In the genomic region with DNA sequence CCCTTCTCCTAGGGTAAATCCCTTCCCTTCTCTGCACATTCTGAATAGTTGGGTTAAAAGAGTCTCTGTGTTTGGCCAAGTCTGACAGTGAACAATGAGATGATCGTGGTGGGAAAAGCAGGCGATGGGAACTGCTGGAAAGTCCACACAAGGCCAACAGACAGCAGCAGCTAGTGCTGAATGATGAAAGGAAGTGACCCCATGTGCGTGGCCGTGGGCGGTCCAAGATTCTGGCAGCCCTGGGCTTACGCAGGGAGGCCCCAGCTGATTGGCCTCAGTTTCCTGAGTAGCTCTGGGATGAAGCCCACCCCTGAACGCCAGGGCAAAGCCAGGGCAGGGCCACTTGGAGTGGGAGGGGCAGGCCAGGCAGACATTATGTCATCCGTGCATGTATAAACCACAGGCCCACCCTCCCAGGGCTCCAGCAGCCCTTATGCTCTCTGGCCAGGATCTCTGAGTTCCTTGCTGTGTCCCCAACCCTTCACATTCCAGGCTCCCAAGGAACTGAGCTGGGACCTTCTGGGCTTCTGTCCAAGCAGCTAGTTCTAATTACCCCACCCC, we compare ENCODE assay signal across 9 cellular contexts. TPM values are rescaled to one million over a fixed set of nuclear protein-coding genes. Genes with fewer than 3 reads are reported as not detected.
DNase-seq lines count a peak whose midpoint lies in the region; ATAC-seq and TF ChIP-seq lines count a peak whose summit lies in the region.
"Had no signal": no experiment of that assay in that cellular context is flagged by ENCODE, and none has a peak within 500 bp of the region (broad histone marks: within the 10 kb centered on the region; RNA-seq: fewer than 3 reads in every experiment).

No MANE protein-coding gene starts in this region.

- no peaks in the 10 kb centered on the region for H3K36me3 Mint-ChIP-seq in activated CD4-positive, alpha-beta T cell treated with anti-CD3 and anti-CD28 coated beads, Interleukin-2, amount 10 ng/mL, durations not matched to agents 7 days and 5 days (ENCODE audit: low read depth)

- H3K9me3 Mint-ChIP-seq in activated CD4-positive, alpha-beta T cell treated with anti-CD3 and anti-CD28 coated beads, Interleukin-2, amount 10 ng/mL, durations not matched to agents 7 days and 5 days: no peaks in the 10 kb centered on the region
- H3K9me3 Mint-ChIP-seq: stimulated activated naive CD8-positive, alpha-beta T cell treated with anti-CD3 and anti-CD28 coated beads, Interleukin-15, Interleukin-2, amounts not matched to agents 100 ng/mL and 50 ng/mL, for 24 hours had no signal

- no peak overlapping the region for H3K27ac Mint-ChIP-seq in activated CD4-positive, alpha-beta T cell treated with anti-CD3 and anti-CD28 coated beads, Interleukin-2, amount 10 ng/mL, durations not matched to agents 7 days and 5 days
- H3K27ac Mint-ChIP-seq: stimulated activated naive CD8-positive, alpha-beta T cell treated with anti-CD3 and anti-CD28 coated beads, Interleukin-15, Interleukin-2, amounts not matched to agents 100 ng/mL and 50 ng/mL, for 24 hours had no signal

- 69% methylated on average over 8 of the region's 8 CpGs for WGBS in liver
- WGBS in spleen, 5 donors: 38 to 69% (median 47%) methylated on average over 7 to 8 of the region's 8 CpGs

- H3K27me3 Mint-ChIP-seq in activated CD4-positive, alpha-beta T cell treated with anti-CD3 and anti-CD28 coated beads, Interleukin-2, amount 10 ng/mL, durations not matched to agents 7 days and 5 days: no peaks in the 10 kb centered on the region
- H3K27me3 Mint-ChIP-seq: stimulated activated naive CD8-positive, alpha-beta T cell treated with anti-CD3 and anti-CD28 coated beads, Interleukin-15, Interleukin-2, amounts not matched to agents 100 ng/mL and 50 ng/mL, for 24 hours had no signal

- peak in 1 of 2 donors; percentile 4 for TF ChIP-seq RAD21 in liver (IDR thresholded peaks at IDR 0.05)

- H3K4me3 ChIP-seq in H7 (ENCODE audit: insufficient read depth, low read depth, low read length) (no peak overlapping the region), colonic mucosa (no peak overlapping the region), liver (ENCODE audit: low read depth in 1 of 3, low read length in 3 of 3) (no peak overlapping the region), spleen (no peak overlapping the region)

- no peaks in the 10 kb centered on the region for H3K36me3 ChIP-seq in H7 (replicated peaks; ENCODE audit: control insufficient read depth, insufficient read depth, low read length)
- no peaks in the 10 kb centered on the region for H3K36me3 ChIP-seq in colonic mucosa
- no peaks in the 10 kb centered on the region for H3K36me3 ChIP-seq in liver (ENCODE audit: control insufficient read depth in 4 of 4, insufficient read depth in 3 of 4, low read depth in 1 of 4, low read length in 3 of 4)
- H3K36me3 ChIP-seq in spleen: no peaks in the 10 kb centered on the region

- DNase-seq in H7: peak; percentile 20
- peak; percentile 25 for DNase-seq in colonic mucosa
- peak; percentile 76 for DNase-seq in spleen
- no peak for DNase-seq in activated CD4-positive, alpha-beta T cell treated with anti-CD3 and anti-CD28 coated beads, Interleukin-2, amount 10 ng/mL, durations not matched to agents 7 days and 5 days
- DNase-seq in KG1 (lab: John Stamatoyannopoulos, UW): no peak
- DNase-seq in NCI-H748 treated with DMSO at 0.1 percent for 48 hours (lab: John Stamatoyannopoulos, UW): no peak

- H3K9me3 ChIP-seq in colonic mucosa (no peaks in the 10 kb centered on the region), liver (ENCODE audit: control insufficient read depth in 4 of 4, low read length in 3 of 4) (no peaks in the 10 kb centered on the region), spleen (no peaks in the 10 kb centered on the region)

- no peak for ATAC-seq in HG02623 (IDR thresholded peaks at IDR 0.05; ENCODE audit: unreplicated experiment)

- no peaks in the 10 kb centered on the region for H3K27me3 ChIP-seq in H7 (ENCODE audit: control insufficient read depth, insufficient read depth, low read length)
- H3K27me3 ChIP-seq in colonic mucosa: no peaks in the 10 kb centered on the region
- H3K27me3 ChIP-seq in liver (ENCODE audit: control insufficient read depth in 4 of 4, insufficient read depth in 4 of 4, low read length in 3 of 4): no peaks in the 10 kb centered on the region
- H3K27me3 ChIP-seq in spleen (replicated peaks in 1 of 7): no peaks in the 10 kb centered on the region

- no peak for TF ChIP-seq CTCF in colonic mucosa (IDR thresholded peaks at IDR 0.05)
- TF ChIP-seq CTCF in liver (IDR thresholded peaks at IDR 0.05; ENCODE audit: low read depth, low read length, missing input control): no peak
- no peak for TF ChIP-seq CTCF in spleen (IDR thresholded peaks at IDR 0.05 in 8 of 11, conservative IDR thresholded peaks at IDR 0.05 in 3 of 11)

- H3K4me1 ChIP-seq in colonic mucosa (no peaks in the 10 kb centered on the region), liver (ENCODE audit: control insufficient read depth in 4 of 4, insufficient read depth in 4 of 4, low read length in 3 of 4) (no peaks in the 10 kb centered on the region), spleen (peaks cover 0 to 16% (median 6%) of the 10 kb centered on the region in 6 donors)

- H3K9ac ChIP-seq in colonic mucosa (ENCODE audit: low read depth in 2 of 2, low read length in 2 of 2) (no peak overlapping the region), liver (ENCODE audit: low read depth in 1 of 2, low read length in 2 of 2) (no peak overlapping the region)

- no peak for TF ChIP-seq POLR2A in spleen (IDR thresholded peaks at IDR 0.05)

- intact Hi-C loops in colonic mucosa (cut with DNase I) (no loop called here), spleen (cut with DNase I; ENCODE audit: low total_unique reads) (no loop called here)

- POLR2A ChIA-PET in activated CD4-positive, alpha-beta T cell treated with anti-CD3 and anti-CD28 coated beads, Interleukin-2, amount 10 ng/mL, durations not matched to agents 7 days and 5 days (lab: Charles Lee): no interaction called here

- H3K27ac ChIP-seq in colonic mucosa (peak overlapping the region; percentile 27), liver (ENCODE audit: low read depth in 1 of 2, low read length in 2 of 2) (peak overlapping the region; percentile 17 to 43), spleen (peak overlapping the region; percentile 42 to 83 (median 76))

- no peak overlapping the region for H3K4me3 Mint-ChIP-seq in activated CD4-positive, alpha-beta T cell treated with anti-CD3 and anti-CD28 coated beads, Interleukin-2, amount 10 ng/mL, durations not matched to agents 7 days and 5 days
- H3K4me3 Mint-ChIP-seq: stimulated activated naive CD8-positive, alpha-beta T cell treated with anti-CD3 and anti-CD28 coated beads, Interleukin-15, Interleukin-2, amounts not matched to agents 100 ng/mL and 50 ng/mL, for 24 hours had no signal

- CTCF ChIA-PET in activated CD4-positive, alpha-beta T cell treated with anti-CD3 and anti-CD28 coated beads, Interleukin-2, amount 10 ng/mL, durations not matched to agents 7 days and 5 days (lab: Charles Lee): interaction anchor here (1.0 kb wide), 1 partner anchor 12 kb away, joined by 3 read pairs; no protein-coding TSS in a partner anchor

- H3K4me1 Mint-ChIP-seq in activated CD4-positive, alpha-beta T cell treated with anti-CD3 and anti-CD28 coated beads, Interleukin-2, amount 10 ng/mL, durations not matched to agents 7 days and 5 days: no peaks in the 10 kb centered on the region

TF ChIP-seq in liver, 16 proteins besides CTCF, POLR2A, EP300 and RAD21:
- TF ChIP-seq RXRA (IDR thresholded peaks at IDR 0.05) (peak; percentile 10 to 44), YY1 (IDR thresholded peaks at IDR 0.05) (no peak), FOXA1 (IDR thresholded peaks at IDR 0.05) (no peak), HNF4A (conservative IDR thresholded peaks at IDR 0.05) (no peak), FOXA2 (IDR thresholded peaks at IDR 0.05) (no peak), JUND (IDR thresholded peaks at IDR 0.05) (no peak), SP1 (IDR thresholded peaks at IDR 0.05) (peak; percentile 56), GABPA (IDR thresholded peaks at IDR 0.05 in 1 of 2, conservative IDR thresholded peaks at IDR 0.05 in 1 of 2) (no peak), NR2F2 (IDR thresholded peaks at IDR 0.05) (peak; percentile 75)
- TF ChIP-seq, protein P1, sequence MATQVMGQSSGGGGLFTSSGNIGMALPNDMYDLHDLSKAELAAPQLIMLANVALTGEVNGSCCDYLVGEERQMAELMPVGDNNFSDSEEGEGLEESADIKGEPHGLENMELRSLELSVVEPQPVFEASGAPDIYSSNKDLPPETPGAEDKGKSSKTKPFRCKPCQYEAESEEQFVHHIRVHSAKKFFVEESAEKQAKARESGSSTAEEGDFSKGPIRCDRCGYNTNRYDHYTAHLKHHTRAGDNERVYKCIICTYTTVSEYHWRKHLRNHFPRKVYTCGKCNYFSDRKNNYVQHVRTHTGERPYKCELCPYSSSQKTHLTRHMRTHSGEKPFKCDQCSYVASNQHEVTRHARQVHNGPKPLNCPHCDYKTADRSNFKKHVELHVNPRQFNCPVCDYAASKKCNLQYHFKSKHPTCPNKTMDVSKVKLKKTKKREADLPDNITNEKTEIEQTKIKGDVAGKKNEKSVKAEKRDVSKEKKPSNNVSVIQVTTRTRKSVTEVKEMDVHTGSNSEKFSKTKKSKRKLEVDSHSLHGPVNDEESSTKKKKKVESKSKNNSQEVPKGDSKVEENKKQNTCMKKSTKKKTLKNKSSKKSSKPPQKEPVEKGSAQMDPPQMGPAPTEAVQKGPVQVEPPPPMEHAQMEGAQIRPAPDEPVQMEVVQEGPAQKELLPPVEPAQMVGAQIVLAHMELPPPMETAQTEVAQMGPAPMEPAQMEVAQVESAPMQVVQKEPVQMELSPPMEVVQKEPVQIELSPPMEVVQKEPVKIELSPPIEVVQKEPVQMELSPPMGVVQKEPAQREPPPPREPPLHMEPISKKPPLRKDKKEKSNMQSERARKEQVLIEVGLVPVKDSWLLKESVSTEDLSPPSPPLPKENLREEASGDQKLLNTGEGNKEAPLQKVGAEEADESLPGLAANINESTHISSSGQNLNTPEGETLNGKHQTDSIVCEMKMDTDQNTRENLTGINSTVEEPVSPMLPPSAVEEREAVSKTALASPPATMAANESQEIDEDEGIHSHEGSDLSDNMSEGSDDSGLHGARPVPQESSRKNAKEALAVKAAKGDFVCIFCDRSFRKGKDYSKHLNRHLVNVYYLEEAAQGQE (IDR thresholded peaks at IDR 0.05): peak; percentile 25

RNA-seq across cellular contexts. Expression of a gene that starts 57.8 kb away (rescaled TPM):
- total RNA-seq in H7 (2014; rRNA removed; shearing (Covaris generic)): 72.3 and 79.1 TPM in 2 replicates
- total RNA-seq in colonic mucosa (10 to 100 TPM in 1 of 2 donors, 1 to 10 TPM in 1; 5.3 to 23.7 TPM), liver (10 to 100 TPM in 1 of 2 donors, under 1 TPM in 1; 0.25 to 29.6 TPM), spleen (1 to 10 TPM; 1.7 to 8.1 (median 3.6) TPM)
- polyA plus RNA-seq in liver (under 1 TPM; 0.18 to 0.95 TPM), spleen (1 to 10 TPM in 2 of 3 donors, under 1 TPM in 1; 0.65 to 2.3 (median 1.8) TPM)
- total RNA-seq in activated CD4-positive, alpha-beta T cell treated with anti-CD3 and anti-CD28 coated beads, Interleukin-2, amount 10 ng/mL, durations not matched to agents 7 days and 5 days: 10 to 100 TPM; 23.4 to 23.5 TPM

Comparison
In these comparisons a context has a peak if more than half of its experiments do, and no peak if none do; other contexts are left out.
1. DNase-seq: peak in H7 (single experiment), colonic mucosa (single experiment) and spleen (single experiment); none in activated CD4-positive, alpha-beta T cell treated with anti-CD3 and anti-CD28 coated beads, Interleukin-2, amount 10 ng/mL, durations not matched to agents 7 days and 5 days (single experiment), KG1 (single experiment) and NCI-H748 treated with DMSO at 0.1 percent for 48 hours (single experiment).
2. Peak in every context shown above with its lines, with median percentiles within 50 percentile points of each other: H3K27ac ChIP-seq.